ENCODE assay signal across 2 cellular contexts in the genomic region with DNA sequence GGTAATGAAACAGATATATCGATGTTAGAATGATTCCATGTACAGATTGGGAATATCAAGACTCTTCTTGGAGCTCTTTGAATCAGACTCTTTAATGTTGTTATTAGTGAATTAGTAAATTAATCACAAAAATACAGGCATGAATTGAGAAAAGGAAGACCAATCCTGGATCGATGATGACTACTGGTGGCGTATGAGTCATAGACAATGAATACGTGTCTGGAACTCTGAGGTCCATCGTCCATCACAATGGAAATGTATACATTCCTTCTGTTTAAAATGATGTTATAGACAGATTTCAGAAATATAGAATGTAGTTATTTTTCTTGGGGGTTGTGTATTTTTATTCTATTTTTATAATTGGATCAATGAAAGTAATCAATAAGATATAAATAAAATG.
TF ChIP-seq lines count a peak whose summit lies in the region.

No MANE protein-coding gene starts in this region.

TF ChIP-seq in IMR-90, 13 proteins besides CTCF, POLR2A, EP300 and RAD21:
- TF ChIP-seq, protein P1, sequence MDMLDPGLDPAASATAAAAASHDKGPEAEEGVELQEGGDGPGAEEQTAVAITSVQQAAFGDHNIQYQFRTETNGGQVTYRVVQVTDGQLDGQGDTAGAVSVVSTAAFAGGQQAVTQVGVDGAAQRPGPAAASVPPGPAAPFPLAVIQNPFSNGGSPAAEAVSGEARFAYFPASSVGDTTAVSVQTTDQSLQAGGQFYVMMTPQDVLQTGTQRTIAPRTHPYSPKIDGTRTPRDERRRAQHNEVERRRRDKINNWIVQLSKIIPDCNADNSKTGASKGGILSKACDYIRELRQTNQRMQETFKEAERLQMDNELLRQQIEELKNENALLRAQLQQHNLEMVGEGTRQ (IDR thresholded peaks at IDR 0.05; ENCODE audit: low read depth, low read length) = no peak
- 0 out of 2 replicates have a peak, but pooled peaks have one; percentile 10 for TF ChIP-seq FOS (IDR thresholded peaks at IDR 0.05; ENCODE audit: low read depth, low read length)

TF ChIP-seq in endothelial cell of umbilical vein, 7 proteins besides CTCF, POLR2A, EP300 and RAD21:
- no peak for TF ChIP-seq FOS (IDR thresholded peaks at IDR 0.05; ENCODE audit: borderline replicate concordance, insufficient read depth, low read length)
- no peak for TF ChIP-seq GATA2 (IDR thresholded peaks at IDR 0.05; ENCODE audit: insufficient read depth, insufficient read length, low read depth, low read length)
- peak; percentile 33 for TF ChIP-seq JUN (IDR thresholded peaks at IDR 0.05; ENCODE audit: borderline replicate concordance, insufficient read depth, insufficient read length, low read depth)
- TF ChIP-seq, protein P2, sequence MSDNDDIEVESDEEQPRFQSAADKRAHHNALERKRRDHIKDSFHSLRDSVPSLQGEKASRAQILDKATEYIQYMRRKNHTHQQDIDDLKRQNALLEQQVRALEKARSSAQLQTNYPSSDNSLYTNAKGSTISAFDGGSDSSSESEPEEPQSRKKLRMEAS (IDR thresholded peaks at IDR 0.05; ENCODE audit: insufficient read depth, insufficient read length) = no peak
- no peak for TF ChIP-seq MYC (IDR thresholded peaks at IDR 0.05; ENCODE audit: low read depth, low read length)
